19 cellular contexts compared by ENCODE assay signal in genomic region chr16:19185510-19185851, GRCh38. TPM values are rescaled to one million over a fixed set of nuclear protein-coding genes. Genes with fewer than 3 reads are reported as not detected.
DNase-seq lines count a peak whose midpoint lies in the region; ATAC-seq, FAIRE-seq and TF ChIP-seq lines count a peak whose summit lies in the region.
"Had no signal": no experiment of that assay in that cellular context is flagged by ENCODE, and none has a peak within 500 bp of the region (broad histone marks: within the 10 kb centered on the region; RNA-seq: fewer than 3 reads in every experiment).

No MANE protein-coding gene starts in this region.

- H3K27ac ChIP-seq in HUES6 (ENCODE audit: low read depth, low read length) (no peak overlapping the region), lower lobe of right lung (peak overlapping the region; percentile 41)
- H3K27ac ChIP-seq: Peyer's patch had no signal

- FAIRE-seq in D721Med (lab: Jason Lieb, UNC), result no peak
- FAIRE-seq: A549, GM12892 had no signal

- H3K4me3 Mint-ChIP-seq in CD14-positive monocyte (no peak overlapping the region), WTC11 (no peak overlapping the region), immature natural killer cell (no peak overlapping the region)
- H3K4me3 Mint-ChIP-seq: CD8-positive, alpha-beta T cell had no signal

- H3K27me3 Mint-ChIP-seq in CD14-positive monocyte (ENCODE audit: low read depth in 3 of 3) (peaks cover 0 to 2% (median 2%) of the 10 kb centered on the region in 3 donors), WTC11 (ENCODE audit: low read depth) (no peaks in the 10 kb centered on the region), immature natural killer cell (ENCODE audit: low read depth in 3 of 3) (peaks cover 2 to 6% (median 3%) of the 10 kb centered on the region in 3 donors)

- no peaks in the 10 kb centered on the region for H3K27me3 ChIP-seq in HUES6 (ENCODE audit: control insufficient read depth, insufficient read depth, low read length)
- H3K27me3 ChIP-seq in lower lobe of right lung (ENCODE audit: low read depth), result no peaks in the 10 kb centered on the region
- H3K27me3 ChIP-seq: Peyer's patch had no signal

- POLR2A ChIA-PET in WTC11 (lab: Charles Lee), result interaction anchor here (0.5 kb wide), 1 partner anchor 198 kb away, joined by 4 read pairs; no protein-coding TSS in a partner anchor

- ATAC-seq in WTC11 (no peak), lower lobe of right lung (no peak)
- ATAC-seq: A549; CD8-positive, alpha-beta T cell had no signal

- H3K36me3 Mint-ChIP-seq in CD14-positive monocyte, result peaks cover 0 to 4% of the 10 kb centered on the region in 2 donors
- peaks cover 8% of the 10 kb centered on the region; the same call in 1 of the 2 replicates for H3K36me3 Mint-ChIP-seq in WTC11
- H3K36me3 Mint-ChIP-seq in immature natural killer cell, result no peaks in the 10 kb centered on the region
- H3K36me3 Mint-ChIP-seq: CD8-positive, alpha-beta T cell had no signal

- DNase-seq in CD14-positive monocyte (ENCODE audit: low spot score), result no peak
- no peak for DNase-seq in WTC11 (ENCODE audit: low spot score)
- DNase-seq in lower lobe of right lung, result no peak
- DNase-seq in immature natural killer cell, result no peak
- DNase-seq in NCI-H526 treated with DMSO at 0.1 percent for 48 hours (lab: John Stamatoyannopoulos, UW), result no peak
- DNase-seq in D721Med (ENCODE audit: insufficient read length, low spot score), result no peak
- no peak for DNase-seq in dedifferentiated amniotic fluid mesenchymal stem cell (ENCODE audit: extremely low spot score)
- DNase-seq: Calu3; CD8-positive, alpha-beta T cell; DMS53; Karpas-422; NCI-H1694; NCI-H2107; Peyer's patch had no signal

- H3K9me3 Mint-ChIP-seq in CD14-positive monocyte (no peaks in the 10 kb centered on the region), WTC11 (peaks cover 4% of the 10 kb centered on the region), immature natural killer cell (peaks cover 0 to 3% (median 0%) of the 10 kb centered on the region in 6 donors)
- H3K9me3 Mint-ChIP-seq: CD8-positive, alpha-beta T cell had no signal

- CTCF ChIA-PET in WTC11 (lab: Charles Lee), result interaction anchor here (0.7 to 1.4 kb wide), 3 partner anchors 16 to 189 kb away, joined by 3 to 4 read pairs (median 3); no protein-coding TSS in a partner anchor

- H3K4me3 ChIP-seq in HUES6 (ENCODE audit: low read depth, low read length), result no peak overlapping the region
- no peak overlapping the region for H3K4me3 ChIP-seq in lower lobe of right lung
- H3K4me3 ChIP-seq: A549, Peyer's patch had no signal

- H3K36me3 ChIP-seq in HUES6 (ENCODE audit: control insufficient read depth, insufficient read depth, low read length) (no peaks in the 10 kb centered on the region), lower lobe of right lung (peaks cover 5% of the 10 kb centered on the region)
- H3K36me3 ChIP-seq: Peyer's patch had no signal

- H3K4me1 ChIP-seq in HUES6 (ENCODE audit: control insufficient read depth, insufficient read depth, low read length), result peaks cover 12% of the 10 kb centered on the region
- peaks cover 30% of the 10 kb centered on the region for H3K4me1 ChIP-seq in lower lobe of right lung

- peak overlapping the region; percentile 12 for H3K9ac ChIP-seq in HUES6 (ENCODE audit: low read length)

- peak overlapping the region in 6 of 7 donors; percentile 15 to 90 (median 44) for H3K27ac Mint-ChIP-seq in CD14-positive monocyte
- H3K27ac Mint-ChIP-seq in WTC11, result peak overlapping the region; percentile 57; the same call in 1 of the 2 replicates
- no peak overlapping the region for H3K27ac Mint-ChIP-seq in immature natural killer cell
- H3K27ac Mint-ChIP-seq: CD8-positive, alpha-beta T cell had no signal

- H3K9me3 ChIP-seq in HUES6 (ENCODE audit: control insufficient read depth, insufficient read depth, low read depth, low read length) (no peaks in the 10 kb centered on the region), lower lobe of right lung (no peaks in the 10 kb centered on the region)
- H3K9me3 ChIP-seq: A549, Peyer's patch had no signal

- TF ChIP-seq CTCF in CD14-positive monocyte (IDR thresholded peaks at IDR 0.05) (no peak), WTC11 (IDR thresholded peaks at IDR 0.05) (no peak), lower lobe of right lung (IDR thresholded peaks at IDR 0.05) (no peak), D721Med (IDR thresholded peaks at IDR 0.05; ENCODE audit: insufficient read depth, missing control alignments) (no peak)

- H3K4me1 Mint-ChIP-seq in CD14-positive monocyte (peaks cover 50% of the 10 kb centered on the region), WTC11 (peaks cover 19% of the 10 kb centered on the region), immature natural killer cell (no peaks in the 10 kb centered on the region)

- intact Hi-C loops in CD14-positive monocyte (cut with micrococcal nuclease) (no loop called here), lower lobe of right lung (cut with DNase I) (no loop called here)

TF ChIP-seq in WTC11, 78 proteins besides CTCF, POLR2A, EP300 and RAD21:
- TF ChIP-seq STAT6 (CRISPR knock-in tag; conservative IDR thresholded peaks at IDR 0.05; ENCODE audit: low read depth) (no peak), SOX15 (CRISPR knock-in tag; IDR thresholded peaks at IDR 0.05) (no peak), NFE2L1 (CRISPR knock-in tag; IDR thresholded peaks at IDR 0.05) (no peak), E2F5 (CRISPR knock-in tag; IDR thresholded peaks at IDR 0.05) (no peak), JAZF1 (CRISPR knock-in tag; IDR thresholded peaks at IDR 0.05) (no peak)

RNA-seq across cellular contexts. Expression of gene SYT17, which starts 17.4 kb away (rescaled TPM):
- polyA plus RNA-seq in CD14-positive monocyte, result 1 to 10 TPM in 1 of 2 donors, under 1 TPM in 1; 0.81 to 1.1 TPM
- 5.5 to 6.8 TPM (median 6.3 TPM) in 3 replicates for total RNA-seq in WTC11 (2021)
- total RNA-seq in lower lobe of right lung, result 11.8 TPM
- polyA plus RNA-seq in immature natural killer cell, result not detected
- total RNA-seq: CD8-positive, alpha-beta T cell; MCF 10A had no signal
- polyA plus RNA-seq: BJ had no signal

Comparison
In these comparisons a context has a peak if more than half of its experiments do, and no peak if none do; other contexts are left out.
1. H3K27ac Mint-ChIP-seq: peak in CD14-positive monocyte (6 of 7) and WTC11 (single experiment); none in immature natural killer cell (0 of 6).